ENCODE assay signal across 18 cellular contexts in the genomic region with DNA sequence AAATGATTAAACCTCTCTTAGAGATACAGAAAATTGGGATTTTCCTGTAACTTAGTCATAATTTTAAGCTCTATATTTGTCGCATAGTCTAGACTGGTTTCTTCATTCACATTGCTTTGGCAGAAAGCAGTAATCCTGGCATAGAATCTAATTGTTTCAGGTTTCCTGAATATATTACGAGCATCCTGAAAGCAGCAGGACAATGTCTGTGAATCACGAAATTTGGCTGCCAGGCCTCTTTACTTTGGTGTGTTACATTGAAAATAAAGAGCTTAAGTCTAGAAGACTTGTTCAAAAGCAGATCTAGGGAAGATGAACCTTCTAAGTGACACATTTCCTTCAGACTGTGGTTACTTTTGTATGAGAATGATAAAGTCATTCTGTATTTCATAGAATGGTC.
DNase-seq lines count a peak whose midpoint lies in the region; ATAC-seq, FAIRE-seq and TF ChIP-seq lines count a peak whose summit lies in the region.
"Had no signal": no experiment of that assay in that cellular context is flagged by ENCODE, and none has a peak within 500 bp of the region (broad histone marks: within the 10 kb centered on the region; RNA-seq: fewer than 3 reads in every experiment).

No MANE protein-coding gene starts in this region.

- no peak for ATAC-seq in K562

- peak; percentile 11 for FAIRE-seq in K562 (lab: Jason Lieb, UNC)
- FAIRE-seq: A204.1, D721Med, G401.6, GM12891, HTR-8/SVneo had no signal

- H3K27me3 ChIP-seq in K562 (ENCODE audit: control insufficient read depth in 2 of 2, insufficient read depth in 2 of 2, low read length in 2 of 2): 0 out of 5 replicates have a peak, but pooled peaks cover 3 to 4% of the 10 kb centered on the region in 2 experiments

- no peak overlapping the region for H2AFZ ChIP-seq in K562 (ENCODE audit: low read depth, low read length)

- no peak for TF ChIP-seq EP300 in K562 (IDR thresholded peaks at IDR 0.05; ENCODE audit: low read length)

- CTCF ChIA-PET in K562 (lab: Yijun Ruan, JAX; ENCODE audit: low intra/inter-chr PET ratio): no interaction called here

- no peak overlapping the region for H3K4me3 ChIP-seq in K562
- H3K4me3 ChIP-seq in fibroblast of pulmonary artery (replicated peaks; ENCODE audit: low read depth, low read length): no peak overlapping the region

- in situ Hi-C loops in K562 (cut with MboI): no loop called here

- no TSS peak for BruUV-seq in K562 (replicated peaks; lab: Mats Ljungman, UMichigan)

- intact Hi-C loops in K562 (cut with micrococcal nuclease): no loop called here

- WGBS in K562 (ENCODE audit: insufficient coverage, low coverage, missing lambda C conversion rate): 0% methylated on average over 3 of the region's 3 CpGs

- H3K9ac ChIP-seq in K562 (ENCODE audit: insufficient read depth in 1 of 2, low read depth in 2 of 2, low read length in 2 of 2): no peak overlapping the region

- no peaks in the 10 kb centered on the region for H3K9me3 ChIP-seq in K562 (replicated peaks; ENCODE audit: control insufficient read depth, insufficient read depth, low read depth, low read length)
- H3K9me3 ChIP-seq: Caco-2 had no signal

- no peaks in the 10 kb centered on the region for H3K9me1 ChIP-seq in K562 (ENCODE audit: control insufficient read depth, insufficient read depth, low read length)

- no peak for TF ChIP-seq POLR2A in K562 (conservative IDR thresholded peaks at IDR 0.05)

- H3K27ac ChIP-seq in K562 (ENCODE audit: extremely low read depth, low read depth, low read length): no peak overlapping the region
- H3K27ac ChIP-seq: C4-2B had no signal

- H3K4me2 ChIP-seq in K562 (ENCODE audit: insufficient read depth, low read length): no peak overlapping the region

- TF ChIP-seq RAD21 in K562 (CRISPR knock-in tag; conservative IDR thresholded peaks at IDR 0.05 in 1 of 2, IDR thresholded peaks at IDR 0.05 in 1 of 2): no peak

- H3K79me2 ChIP-seq in K562 (ENCODE audit: control insufficient read depth, insufficient read depth, low read length): no peaks in the 10 kb centered on the region

- H4K20me1 ChIP-seq in K562 (replicated peaks; ENCODE audit: control insufficient read depth, insufficient read depth, low read length): no peaks in the 10 kb centered on the region

- DNase-seq in K562 (ENCODE audit: extremely low read depth in 1 of 4, low spot score in 3 of 4) (no peak), fibroblast of pulmonary artery (ENCODE audit: low read depth) (peak; percentile 23), pulmonary artery endothelial cell (ENCODE audit: low read depth, low spot score) (peak; percentile 90), hypothalamus (lab: John Stamatoyannopoulos, UW) (no peak), NCI-H1436 treated with DMSO at 0.1 percent for 48 hours (lab: John Stamatoyannopoulos, UW) (no peak)
- no peak for DNase-seq in activated CD4-positive, CD25-positive, alpha-beta regulatory T cell (lab: John Stamatoyannopoulos, UW)
- DNase-seq: AML-193; Caco-2; CD4-positive, alpha-beta T cell; GOT3; H7; IMR-90 had no signal

- POLR2A ChIA-PET in K562 (lab: Yijun Ruan, JAX): no interaction called here

- TF ChIP-seq CTCF in K562 (IDR thresholded peaks at IDR 0.05 in 2 of 3, conservative IDR thresholded peaks at IDR 0.05 in 1 of 3; ENCODE audit: insufficient read depth in 2 of 3, low read depth in 1 of 3, low read length in 3 of 3) (no peak), fibroblast of pulmonary artery (IDR thresholded peaks at IDR 0.05; ENCODE audit: low read length, missing control alignments) (no peak)

- H3K36me3 ChIP-seq in K562 (ENCODE audit: control insufficient read depth, insufficient read depth, low read length): no peaks in the 10 kb centered on the region

- no peaks in the 10 kb centered on the region for H3K4me1 ChIP-seq in K562 (replicated peaks in 1 of 2; ENCODE audit: control insufficient read depth in 2 of 2, insufficient read depth in 2 of 2, low read length in 2 of 2)
- H3K4me1 ChIP-seq: Caco-2 had no signal

TF ChIP-seq in K562, 482 proteins besides CTCF, POLR2A, EP300 and RAD21:
- no peak for TF ChIP-seq ZNF3 (CRISPR knock-in tag; IDR thresholded peaks at IDR 0.05)
- TF ChIP-seq ZNF384 (IDR thresholded peaks at IDR 0.05; ENCODE audit: low read depth, low read length): no peak
- no peak for TF ChIP-seq TAF9B (IDR thresholded peaks at IDR 0.05; ENCODE audit: partially characterized antibody)
- no peak for TF ChIP-seq ZNF134 (CRISPR knock-in tag; conservative IDR thresholded peaks at IDR 0.05)
- no peak for TF ChIP-seq NCOA4 (IDR thresholded peaks at IDR 0.05; ENCODE audit: partially characterized antibody)

Comparison
In these comparisons a context has a peak if more than half of its experiments do, and no peak if none do; other contexts are left out.
1. DNase-seq: peak in fibroblast of pulmonary artery (single experiment) and pulmonary artery endothelial cell (single experiment); none in K562 (0 of 4), hypothalamus (0 of 51), activated CD4-positive, CD25-positive, alpha-beta regulatory T cell (0 of 4) and NCI-H1436 treated with DMSO at 0.1 percent for 48 hours (single experiment).